Comparison of ENCODE assay signal across 14 cellular contexts in genomic region chr1:5769760-5770159, GRCh38.
"Had no signal": no experiment of that assay in that cellular context is flagged by ENCODE, and none has a peak within 500 bp of the region (broad histone marks: within the 10 kb centered on the region; RNA-seq: fewer than 3 reads in every experiment).

No MANE protein-coding gene starts in this region.

- H3K4me2 ChIP-seq: neural progenitor cell had no signal

- H2AFZ ChIP-seq: neural progenitor cell had no signal

- H3K9me3 ChIP-seq: esophagus muscularis mucosa, gastrocnemius medialis, right atrium auricular region, sigmoid colon, thoracic aorta, transverse colon had no signal

- H3K4me3 ChIP-seq: esophagus muscularis mucosa, gastrocnemius medialis, neural progenitor cell, right atrium auricular region, sigmoid colon, skin epidermis, thoracic aorta, transverse colon had no signal

- H3K9ac ChIP-seq: neural progenitor cell had no signal

- H3K27ac ChIP-seq: epithelial cell of prostate, esophagus muscularis mucosa, gastrocnemius medialis, neural progenitor cell, right atrium auricular region, sigmoid colon, thoracic aorta, transverse colon had no signal

- H3K27me3 ChIP-seq: right atrium auricular region had no signal

- H3K36me3 ChIP-seq: esophagus muscularis mucosa, gastrocnemius medialis, neural progenitor cell, right atrium auricular region, sigmoid colon, thoracic aorta, transverse colon had no signal

- H3K4me1 ChIP-seq: right atrium auricular region had no signal

- DNase-seq: effector memory CD8-positive, alpha-beta T cell; gastrocnemius medialis; glutamatergic neuron; islet precursor cell; sigmoid colon; stimulated activated CD4-positive, alpha-beta T cell treated with anti-CD3 and anti-CD28 coated beads, Interleukin-12 subunit alpha, Interleukin-12 subunit beta, amount 100 ng/mL, for 4 hours; stimulated activated naive CD4-positive, alpha-beta T cell treated with Interleukin-2 at 50 U/mL for 16 hours; transverse colon had no signal
